9 cellular contexts compared by ENCODE assay signal in the genomic region with DNA sequence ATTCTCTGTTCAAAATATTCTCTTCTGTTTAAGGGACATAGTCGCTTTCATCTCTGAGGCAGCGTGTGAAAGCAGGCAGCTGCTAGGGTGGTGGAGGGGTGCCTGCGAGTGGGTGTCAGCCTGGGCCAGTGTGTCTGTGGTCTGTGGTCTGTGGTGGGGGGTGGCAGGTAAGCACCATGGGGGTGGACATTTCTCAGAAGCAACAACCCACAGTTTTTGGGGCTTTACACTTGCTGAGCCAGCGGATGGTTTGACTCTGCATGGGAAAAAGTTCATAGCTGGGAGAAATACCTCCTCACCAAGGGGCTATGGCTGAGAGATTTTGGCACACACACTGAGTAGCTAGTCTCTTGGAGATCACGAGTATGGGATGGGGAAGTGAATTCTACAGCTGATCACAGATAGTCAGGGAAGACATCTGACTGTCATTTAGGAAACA.
DNase-seq lines count a peak whose midpoint lies in the region; ATAC-seq and TF ChIP-seq lines count a peak whose summit lies in the region.
"Had no signal": no experiment of that assay in that cellular context is flagged by ENCODE, and none has a peak within 500 bp of the region (broad histone marks: within the 10 kb centered on the region; RNA-seq: fewer than 3 reads in every experiment).

No MANE protein-coding gene starts in this region.

- H3K27ac ChIP-seq in Karpas-422 (ENCODE audit: low read length): no peak overlapping the region
- H3K27ac ChIP-seq in testis: no peak overlapping the region
- H3K27ac ChIP-seq: A549 had no signal

- H3K4me3 Mint-ChIP-seq in activated CD4-positive, alpha-beta T cell treated with anti-CD3 and anti-CD28 coated beads, Interleukin-2, amount 10 ng/mL, durations not matched to agents 24 days and 14 days: no peak overlapping the region

- no peaks in the 10 kb centered on the region for H3K36me3 ChIP-seq in Karpas-422 (ENCODE audit: insufficient read depth, low read length)
- H3K36me3 ChIP-seq in testis (ENCODE audit: low read depth, missing control alignments): no peaks in the 10 kb centered on the region

- H3K36me3 Mint-ChIP-seq in activated CD4-positive, alpha-beta T cell treated with anti-CD3 and anti-CD28 coated beads, Interleukin-2, amount 10 ng/mL, durations not matched to agents 24 days and 14 days (ENCODE audit: low read depth): no peaks in the 10 kb centered on the region

- TF ChIP-seq CTCF in testis (IDR thresholded peaks at IDR 0.05): no peak

- DNase-seq in activated CD4-positive, alpha-beta T cell treated with anti-CD3 and anti-CD28 coated beads, Interleukin-2, amount 10 ng/mL, durations not matched to agents 24 days and 14 days: peak; percentile 64
- no peak for DNase-seq in activated CD4-positive, alpha-beta T cell treated with anti-CD3 and anti-CD28 coated beads for 1 hour
- DNase-seq in Karpas-422 (no peak), NCI-H524 (lab: John Stamatoyannopoulos, UW) (no peak), DMS53 (lab: John Stamatoyannopoulos, UW) (no peak), testis (no peak)
- DNase-seq in stimulated activated CD4-positive, alpha-beta T cell treated with anti-CD3 and anti-CD28 coated beads, TNF-alpha, amount 100 ng/mL, for 48 hours (ENCODE audit: low read depth in 3 of 3): peak in 2 of 3 donors; percentile 11 to 20

- peak; percentile 91 for ATAC-seq in HG02571 (IDR thresholded peaks at IDR 0.05; ENCODE audit: unreplicated experiment)
- ATAC-seq: A549 had no signal

- H3K4me1 ChIP-seq in Karpas-422 (ENCODE audit: low read length): peaks cover 83% of the 10 kb centered on the region
- no peaks in the 10 kb centered on the region for H3K4me1 ChIP-seq in testis
- H3K4me1 ChIP-seq: A549 had no signal

- H3K4me2 ChIP-seq in Karpas-422 (ENCODE audit: low read depth, low read length, poor library complexity, severe bottlenecking): peak overlapping the region; percentile 8
- H3K4me2 ChIP-seq: A549 had no signal

- H3K27me3 Mint-ChIP-seq in activated CD4-positive, alpha-beta T cell treated with anti-CD3 and anti-CD28 coated beads, Interleukin-2, amount 10 ng/mL, durations not matched to agents 24 days and 14 days: peaks cover 32% of the 10 kb centered on the region

- intact Hi-C loops in activated CD4-positive, alpha-beta T cell treated with anti-CD3 and anti-CD28 coated beads, Interleukin-2, amount 10 ng/mL, durations not matched to agents 24 days and 14 days (cut with micrococcal nuclease): loop anchor here (1.0 kb wide), 1 partner anchor 101 kb away; no protein-coding TSS in a partner anchor
- intact Hi-C loops in testis (cut with DNase I; ENCODE audit: low total_unique reads): no loop called here

- peak overlapping the region; percentile 66 for H3K27ac Mint-ChIP-seq in activated CD4-positive, alpha-beta T cell treated with anti-CD3 and anti-CD28 coated beads, Interleukin-2, amount 10 ng/mL, durations not matched to agents 24 days and 14 days

- no peaks in the 10 kb centered on the region for H3K9me3 Mint-ChIP-seq in activated CD4-positive, alpha-beta T cell treated with anti-CD3 and anti-CD28 coated beads, Interleukin-2, amount 10 ng/mL, durations not matched to agents 24 days and 14 days

- H3K4me3 ChIP-seq in Karpas-422 (ENCODE audit: low read length) (no peak overlapping the region), testis (no peak overlapping the region)
- H3K4me3 ChIP-seq: A549 had no signal

- H4K20me1 ChIP-seq in Karpas-422 (ENCODE audit: insufficient read depth, low read depth, low read length): no peaks in the 10 kb centered on the region

- H3K79me2 ChIP-seq in Karpas-422 (ENCODE audit: low read length): no peaks in the 10 kb centered on the region

- H3K4me1 Mint-ChIP-seq in activated CD4-positive, alpha-beta T cell treated with anti-CD3 and anti-CD28 coated beads, Interleukin-2, amount 10 ng/mL, durations not matched to agents 24 days and 14 days: peaks cover 11% of the 10 kb centered on the region

- H3K27me3 ChIP-seq in Karpas-422 (ENCODE audit: low read length) (no peaks in the 10 kb centered on the region), testis (no peaks in the 10 kb centered on the region)

- peak overlapping the region; percentile 31; the same call in 1 of the 2 replicates for H3K9ac ChIP-seq in Karpas-422 (ENCODE audit: low read length)

- WGBS in testis, 2 donors: 63 to 68% methylated on average over 5 of the region's 5 CpGs

- TF ChIP-seq POLR2A in testis (IDR thresholded peaks at IDR 0.05): no peak

- no peaks in the 10 kb centered on the region for H3K9me2 ChIP-seq in Karpas-422 (replicated peaks; ENCODE audit: insufficient read depth, low read length)

- H3K9me3 ChIP-seq in Karpas-422 (ENCODE audit: low read length): no peaks in the 10 kb centered on the region
- H3K9me3 ChIP-seq in testis: no peaks in the 10 kb centered on the region
- H3K9me3 ChIP-seq: A549 had no signal

- no peak overlapping the region for H2AFZ ChIP-seq in Karpas-422 (ENCODE audit: low read length)

Comparison
In these comparisons a context has a peak if more than half of its experiments do, and no peak if none do; other contexts are left out.
1. DNase-seq: peak in activated CD4-positive, alpha-beta T cell treated with anti-CD3 and anti-CD28 coated beads, Interleukin-2, amount 10 ng/mL, durations not matched to agents 24 days and 14 days (single experiment) and stimulated activated CD4-positive, alpha-beta T cell treated with anti-CD3 and anti-CD28 coated beads, TNF-alpha, amount 100 ng/mL, for 48 hours (2 of 3); none in activated CD4-positive, alpha-beta T cell treated with anti-CD3 and anti-CD28 coated beads for 1 hour (single experiment), Karpas-422 (single experiment), NCI-H524 (0 of 2), DMS53 (single experiment) and testis (single experiment).